ENCODE assay signal across 1 cellular context in genomic region chr6:157242791-157243190, GRCh38.
TF ChIP-seq lines count a peak whose summit lies in the region.

No MANE protein-coding gene starts in this region.

TF ChIP-seq in SK-N-SH treated with all-trans-retinoic acid at 6 μM for 48 hours, 23 proteins besides CTCF, POLR2A, EP300 and RAD21 (continued from another document):
- TF ChIP-seq ARNTL (CRISPR knock-in tag; IDR thresholded peaks at IDR 0.05; ENCODE audit: borderline replicate concordance, low read depth) (no peak), PPARA (CRISPR knock-in tag; IDR thresholded peaks at IDR 0.05; ENCODE audit: borderline replicate concordance) (no peak)
